Comparison of ENCODE assay signal across 1 cellular context in genomic region chr16:71723537-71724319, GRCh38.
TF ChIP-seq lines count a peak whose summit lies in the region.

No MANE protein-coding gene starts in this region.

TF ChIP-seq in H1, 55 proteins besides CTCF, POLR2A, EP300 and RAD21 (continued from another document):
- 0 out of 2 replicates have a peak, but pooled peaks have one; percentile 7 for TF ChIP-seq TCF12 (IDR thresholded peaks at IDR 0.05; ENCODE audit: low read depth, low read length)
- no peak for TF ChIP-seq BACH1 (IDR thresholded peaks at IDR 0.05; ENCODE audit: low read length)
- TF ChIP-seq CEBPB (IDR thresholded peaks at IDR 0.05; ENCODE audit: low read depth, low read length) = no peak
- TF ChIP-seq KDM4A (IDR thresholded peaks at IDR 0.05; ENCODE audit: low read depth, low read length, severe bottlenecking) = peak; percentile 65
- no peak for TF ChIP-seq SIRT6 (IDR thresholded peaks at IDR 0.05; ENCODE audit: low read length)
- TF ChIP-seq CBX5 (IDR thresholded peaks at IDR 0.05; ENCODE audit: low read depth, low read length) = no peak
- 0 out of 2 replicates have a peak, but pooled peaks have one; percentile 42 for TF ChIP-seq TBP (IDR thresholded peaks at IDR 0.05; ENCODE audit: low read depth, low read length)
- no peak for TF ChIP-seq YY1 (IDR thresholded peaks at IDR 0.05; ENCODE audit: low read depth, low read length)
- TF ChIP-seq RFX5 (IDR thresholded peaks at IDR 0.05; ENCODE audit: borderline replicate concordance, low read depth, low read length) = no peak
- peak; percentile 73 for TF ChIP-seq TAF1 (IDR thresholded peaks at IDR 0.05; ENCODE audit: low read depth, low read length)
- peak; percentile 60; the same call in 1 of the 2 replicates for TF ChIP-seq PHF8 (conservative IDR thresholded peaks at IDR 0.05; ENCODE audit: low read depth, low read length)
- TF ChIP-seq HDAC6 (IDR thresholded peaks at IDR 0.05; ENCODE audit: low read depth, low read length) = no peak
- TF ChIP-seq BRCA1 (IDR thresholded peaks at IDR 0.05; ENCODE audit: low read depth, low read length) = no peak
- TF ChIP-seq KDM1A (IDR thresholded peaks at IDR 0.05; ENCODE audit: borderline replicate concordance, low read length) = no peak
- TF ChIP-seq CBX8 (IDR thresholded peaks at IDR 0.05; ENCODE audit: borderline replicate concordance, low read depth, low read length) = no peak
- TF ChIP-seq ASH2L (IDR thresholded peaks at IDR 0.05; ENCODE audit: low read length) = no peak
- TF ChIP-seq ATF2 (IDR thresholded peaks at IDR 0.05; ENCODE audit: low read length) = no peak
- no peak for TF ChIP-seq POU5F1 (IDR thresholded peaks at IDR 0.05; ENCODE audit: low read depth, low read length)
- TF ChIP-seq RNF2 (IDR thresholded peaks at IDR 0.05; ENCODE audit: borderline replicate concordance, low read depth, low read length, missing control alignments, poor library complexity, severe bottlenecking) = no peak
- no peak for TF ChIP-seq SIX5 (IDR thresholded peaks at IDR 0.05; ENCODE audit: low read depth, low read length)
- peak; percentile 86 for TF ChIP-seq SAP30 (IDR thresholded peaks at IDR 0.05; ENCODE audit: insufficient read depth, insufficient replicate concordance, low read length)
- no peak for TF ChIP-seq USF2 (IDR thresholded peaks at IDR 0.05; ENCODE audit: low read length)
- peak; percentile 81 for TF ChIP-seq E2F6 (IDR thresholded peaks at IDR 0.05)
- no peak for TF ChIP-seq CHD1 (IDR thresholded peaks at IDR 0.05; ENCODE audit: low read depth, low read length)
- peak; percentile 27; the same call in 1 of the 2 replicates for TF ChIP-seq RBBP5 (IDR thresholded peaks at IDR 0.05; ENCODE audit: borderline replicate concordance, low read depth, low read length)
- TF ChIP-seq TAF7 (optimal IDR thresholded peaks at IDR 0.05; ENCODE audit: borderline replicate concordance, low read depth, low read length) = peak; percentile 69
- no peak for TF ChIP-seq ZNF274 (IDR thresholded peaks at IDR 0.05; ENCODE audit: borderline replicate concordance, extremely low read depth, low read length)
- no peak for TF ChIP-seq SP2 (IDR thresholded peaks at IDR 0.05; ENCODE audit: low read length)
- peak in 1 of 2 experiments; percentile 76; a peak in 2 of 4 replicates for TF ChIP-seq HDAC2 (IDR thresholded peaks at IDR 0.05; ENCODE audit: borderline replicate concordance in 1 of 2, low read depth in 2 of 2, low read length in 2 of 2)
- no peak for TF ChIP-seq JUN (IDR thresholded peaks at IDR 0.05; ENCODE audit: low read depth, low read length)
- TF ChIP-seq ATF3 (IDR thresholded peaks at IDR 0.05; ENCODE audit: insufficient read depth, low read depth, low read length) = no peak
- peak; percentile 80 for TF ChIP-seq TEAD4 (IDR thresholded peaks at IDR 0.05; ENCODE audit: low read depth, low read length)
- no peak for TF ChIP-seq GABPA (IDR thresholded peaks at IDR 0.05; ENCODE audit: borderline replicate concordance, insufficient read depth, low read length)
- TF ChIP-seq POLR2AphosphoS5 (IDR thresholded peaks at IDR 0.05; ENCODE audit: low read depth, low read length) = 0 out of 2 replicates have a peak, but pooled peaks have one; percentile 10
